Comparison of ENCODE assay signal across 21 cellular contexts in genomic region chr12:80988986-80989385, GRCh38. TPM values are rescaled to one million over a fixed set of nuclear protein-coding genes. Genes with fewer than 3 reads are reported as not detected.
"Had no signal": no experiment of that assay in that cellular context is flagged by ENCODE, and none has a peak within 500 bp of the region (broad histone marks: within the 10 kb centered on the region; RNA-seq: fewer than 3 reads in every experiment).

No MANE protein-coding gene starts in this region.

- H3K27me3 ChIP-seq: ascending aorta, foreskin keratinocyte, right lobe of liver, spleen had no signal

- H3K36me3 ChIP-seq: ascending aorta, right lobe of liver, spleen had no signal

- H3K9me3 Mint-ChIP-seq: activated naive CD8-positive, alpha-beta T cell treated with anti-CD3 and anti-CD28 coated beads, Interleukin-2, amount 10 ng/mL, durations not matched to agents 7 days and 5 days; neural crest cell had no signal

- H3K4me1 Mint-ChIP-seq: activated CD8-positive, alpha-beta memory T cell treated with anti-CD3 and anti-CD28 coated beads, Interleukin-2, amount 10 ng/mL, durations not matched to agents 7 days and 5 days; activated naive CD8-positive, alpha-beta T cell treated with anti-CD3 and anti-CD28 coated beads, Interleukin-2, amount 10 ng/mL, durations not matched to agents 7 days and 5 days; neural crest cell; T-helper 17 cell had no signal

- H3K27me3 Mint-ChIP-seq: activated CD8-positive, alpha-beta memory T cell treated with anti-CD3 and anti-CD28 coated beads, Interleukin-2, amount 10 ng/mL, durations not matched to agents 7 days and 5 days; activated naive CD8-positive, alpha-beta T cell treated with anti-CD3 and anti-CD28 coated beads, Interleukin-2, amount 10 ng/mL, durations not matched to agents 7 days and 5 days; activated T-cell treated with anti-CD3 and anti-CD28 coated beads, Interleukin-2, amount 50 U/mL, for 24 hours; T-helper 17 cell; type B pancreatic cell had no signal

- H3K9me3 ChIP-seq: ascending aorta, right lobe of liver had no signal

- H3K36me3 Mint-ChIP-seq: activated CD8-positive, alpha-beta memory T cell treated with anti-CD3 and anti-CD28 coated beads, Interleukin-2, amount 10 ng/mL, durations not matched to agents 7 days and 5 days; activated naive CD8-positive, alpha-beta T cell treated with anti-CD3 and anti-CD28 coated beads, Interleukin-2, amount 10 ng/mL, durations not matched to agents 7 days and 5 days; type B pancreatic cell had no signal

- H3K4me3 ChIP-seq: ascending aorta, coronary artery, right lobe of liver, spleen had no signal

- ATAC-seq: activated CD8-positive, alpha-beta memory T cell treated with anti-CD3 and anti-CD28 coated beads, Interleukin-2, amount 10 ng/mL, durations not matched to agents 7 days and 5 days; foreskin keratinocyte; left ventricle myocardium superior; right lobe of liver; T-helper 17 cell had no signal

- H3K27ac Mint-ChIP-seq: activated CD8-positive, alpha-beta memory T cell treated with anti-CD3 and anti-CD28 coated beads, Interleukin-2, amount 10 ng/mL, durations not matched to agents 7 days and 5 days; activated naive CD8-positive, alpha-beta T cell treated with anti-CD3 and anti-CD28 coated beads, Interleukin-2, amount 10 ng/mL, durations not matched to agents 7 days and 5 days; activated T-cell treated with anti-CD3 and anti-CD28 coated beads, Interleukin-2, amount 50 U/mL, for 24 hours; T-helper 17 cell; type B pancreatic cell had no signal

- H3K4me1 ChIP-seq: ascending aorta, foreskin keratinocyte, right lobe of liver, spleen had no signal

- H3K27ac ChIP-seq: ascending aorta, coronary artery, foreskin keratinocyte, right lobe of liver, spleen had no signal

- DNase-seq: activated CD4-positive, alpha-beta T cell treated with anti-CD3 and anti-CD28 coated beads, Interleukin-2, amount 50 U/mL, for 4 hours; activated CD4-positive, CD25-positive, alpha-beta regulatory T cell treated with anti-CD3 and anti-CD28 coated beads, Interleukin-2, amount 50 U/mL, for 72 hours; activated CD8-positive, alpha-beta memory T cell treated with anti-CD3 and anti-CD28 coated beads, Interleukin-2, amount 10 ng/mL, durations not matched to agents 7 days and 5 days; activated effector memory CD4-positive, alpha-beta T cell treated with Interleukin-2 at 50 U/mL for 16 hours; activated naive CD8-positive, alpha-beta T cell treated with anti-CD3 and anti-CD28 coated beads, Interleukin-2, amount 10 ng/mL, durations not matched to agents 7 days and 5 days; activated T-cell treated with anti-CD3 and anti-CD28 coated beads, Interleukin-2, amount 50 U/mL, for 24 hours; central memory CD4-positive, alpha-beta T cell; foreskin keratinocyte; left ventricle myocardium superior; mesenchymal stem cell; right lobe of liver; SIG-M5; spleen; stimulated activated CD4-positive, alpha-beta T cell treated with anti-CD3 and anti-CD28 coated beads, Interleukin-1b, Interleukin-23, amount 100 ng/mL, for 48 hours; stimulated activated naive CD4-positive, alpha-beta T cell; T-helper 17 cell had no signal

- H3K4me3 Mint-ChIP-seq: activated CD8-positive, alpha-beta memory T cell treated with anti-CD3 and anti-CD28 coated beads, Interleukin-2, amount 10 ng/mL, durations not matched to agents 7 days and 5 days; activated naive CD8-positive, alpha-beta T cell treated with anti-CD3 and anti-CD28 coated beads, Interleukin-2, amount 10 ng/mL, durations not matched to agents 7 days and 5 days; activated T-cell treated with anti-CD3 and anti-CD28 coated beads, Interleukin-2, amount 50 U/mL, for 24 hours; neural crest cell; T-helper 17 cell; type B pancreatic cell had no signal

RNA-seq across cellular contexts. Expression of gene LIN7A, which starts 51.3 kb away (rescaled TPM):
- total RNA-seq: activated naive CD8-positive, alpha-beta T cell treated with anti-CD3 and anti-CD28 coated beads, Interleukin-2, amount 10 ng/mL, durations not matched to agents 7 days and 5 days; foreskin keratinocyte had no signal
- polyA plus RNA-seq: foreskin keratinocyte, keratinocyte had no signal
